7 cellular contexts compared by ENCODE assay signal in the genomic region with DNA sequence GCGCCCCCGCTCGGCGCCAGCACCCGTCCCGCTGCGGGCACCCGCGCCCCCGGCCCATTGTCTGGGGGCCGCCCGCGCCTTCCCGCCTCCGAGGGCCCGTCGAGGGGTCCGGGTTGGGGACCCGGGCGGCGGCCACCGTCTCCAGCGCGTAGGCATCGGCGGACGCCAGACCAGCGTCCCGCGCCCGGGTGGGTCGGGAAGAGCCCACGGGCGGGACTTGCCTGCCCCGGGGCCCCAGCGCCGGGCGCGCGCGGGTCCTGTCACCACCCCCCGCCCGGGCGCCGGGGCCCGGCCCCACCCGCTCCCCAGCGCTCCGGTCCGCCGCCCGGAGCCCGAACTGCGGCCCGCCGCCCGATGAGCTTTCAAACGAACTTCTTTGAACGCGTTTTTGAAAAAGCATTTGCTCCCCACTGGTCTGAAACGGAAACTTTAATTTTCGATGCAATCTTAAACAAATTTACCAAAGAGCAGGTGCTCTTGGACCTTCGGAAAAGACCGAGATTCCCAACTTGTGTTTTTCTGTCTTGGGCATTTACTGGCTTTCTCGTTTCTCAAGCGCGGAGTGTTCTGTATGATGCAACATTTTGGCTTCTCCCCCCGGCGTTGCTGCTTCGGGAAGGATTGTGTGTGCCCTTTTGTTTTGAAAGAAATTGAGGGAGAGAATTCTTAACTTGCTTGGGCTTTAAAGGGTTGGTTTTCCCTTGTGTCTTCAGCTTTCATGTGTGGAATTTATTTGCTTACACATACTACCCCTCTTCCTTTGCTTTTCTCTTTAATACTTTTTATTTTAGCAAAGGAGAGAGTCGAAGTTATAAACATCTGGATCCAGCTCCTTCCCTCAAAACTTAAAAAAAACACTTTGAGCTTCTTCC. TPM values are rescaled to one million over a fixed set of nuclear protein-coding genes. Genes with fewer than 3 reads are reported as not detected.
A peak's percentile ranks its signal among the peaks of the same experiment; 100 is the strongest.
DNase-seq lines count a peak whose midpoint lies in the region; ATAC-seq and TF ChIP-seq lines count a peak whose summit lies in the region.

No MANE protein-coding gene starts in this region.

- no peaks in the 10 kb centered on the region for H3K9me2 ChIP-seq in HCT116 (ENCODE audit: insufficient read depth)

- no peaks in the 10 kb centered on the region for H3K9me3 ChIP-seq in HCT116 (ENCODE audit: control insufficient read depth in 1 of 2, insufficient read depth in 1 of 2, low read depth in 1 of 2, low read length in 2 of 2)

- H3K4me3 Mint-ChIP-seq in osteocyte (ENCODE audit: unreplicated experiment), result peak overlapping the region; percentile 97

- no peak for TF ChIP-seq POLR2A in HCT116 (IDR thresholded peaks at IDR 0.05; ENCODE audit: borderline replicate concordance, extremely low read depth, insufficient read depth, insufficient read length)

- TF ChIP-seq CTCF in HCT116 (IDR thresholded peaks at IDR 0.05 in 2 of 3, conservative IDR thresholded peaks at IDR 0.05 in 1 of 3; ENCODE audit: borderline replicate concordance in 1 of 3, insufficient read depth in 1 of 3, low read depth in 2 of 3, low read length in 2 of 3) (no peak), osteocyte (IDR thresholded peaks at IDR 0.05) (no peak)

- H3K9ac ChIP-seq in HCT116 (ENCODE audit: low read length), result peak overlapping the region; percentile 74

- no peaks in the 10 kb centered on the region for H3K36me3 ChIP-seq in HCT116 (ENCODE audit: control insufficient read depth in 1 of 2, insufficient read depth in 2 of 2, low read length in 2 of 2)

- H3K27me3 Mint-ChIP-seq in osteocyte (ENCODE audit: unreplicated experiment), result no peaks in the 10 kb centered on the region

- H3K4me3 ChIP-seq in GM08714 (ENCODE audit: low read length) (peak overlapping the region; percentile 98), HCT116 (replicated peaks in 1 of 2; ENCODE audit: low read depth in 1 of 2, low read length in 2 of 2) (peak overlapping the region; percentile 62 to 80)

- H3K4me1 ChIP-seq in HCT116 (ENCODE audit: control insufficient read depth in 1 of 2, insufficient read depth in 2 of 2, low read length in 2 of 2), result peaks cover 20 to 42% of the 10 kb centered on the region in 2 experiments

- POLR2A ChIA-PET in HCT116 (lab: Charles Lee), result interaction anchor here (0.7 to 2.6 kb wide), 12 partner anchors 8 to 104 kb away, joined by 3 to 20 read pairs (median 4); no protein-coding TSS in a partner anchor

- DNase-seq in HCT116 (ENCODE audit: low read depth, low spot score) (no peak), NCI-H2227 (lab: John Stamatoyannopoulos, UW; ENCODE audit: unreplicated experiment) (peak; percentile 53), activated T-helper 1 cell treated with Interleukin-2 at 50 U/mL for 16 hours (ENCODE audit: low read depth) (peak; percentile 4), foreskin melanocyte (peak; percentile 80), osteocyte (ENCODE audit: extremely low spot score, unreplicated experiment) (no peak), 8988T (no peak)

- intact Hi-C loops in HCT116 (cut with micrococcal nuclease), result loop anchor here (5.0 kb wide), 1 partner anchor 86 kb away; no protein-coding TSS in a partner anchor

- no peaks in the 10 kb centered on the region for H4K20me1 ChIP-seq in HCT116 (ENCODE audit: insufficient read depth)

- H3K79me2 ChIP-seq in HCT116 (ENCODE audit: insufficient read depth, low read length), result peaks cover 24% of the 10 kb centered on the region

- no peaks in the 10 kb centered on the region for H3K27me3 ChIP-seq in HCT116 (ENCODE audit: insufficient read depth, low read length)

- no peak overlapping the region for H2AFZ ChIP-seq in HCT116 (ENCODE audit: low read depth, low read length, poor library complexity, severe bottlenecking)

- peaks cover 74% of the 10 kb centered on the region for H3K4me1 Mint-ChIP-seq in osteocyte (ENCODE audit: unreplicated experiment)

- CTCF ChIA-PET in HCT116 (lab: Charles Lee), result interaction anchor here (1.4 to 1.7 kb wide), 2 partner anchors 58 to 85 kb away, joined by 6 to 8 read pairs; no protein-coding TSS in a partner anchor

- peak; percentile 5; the same call in 1 of the 2 replicates for ATAC-seq in HCT116

- RAD21 ChIA-PET in HCT116 (lab: Charles Lee; ENCODE audit: low non-redundant PET in 1 of 2, low total read pairs in 2 of 2, uncharacterized antibody in 2 of 2, unreplicated experiment in 2 of 2), result no interaction called here

- no peak for TF ChIP-seq RAD21 in HCT116 (IDR thresholded peaks at IDR 0.05; ENCODE audit: low read depth)

- peaks cover 14% of the 10 kb centered on the region for H3K36me3 Mint-ChIP-seq in osteocyte (ENCODE audit: unreplicated experiment)

- peak overlapping the region; percentile 97 for H3K27ac Mint-ChIP-seq in osteocyte (ENCODE audit: unreplicated experiment)

- peak overlapping the region; percentile 67 for H3K27ac ChIP-seq in HCT116 (ENCODE audit: low read depth, low read length)

- TSS peak; percentile 81 for BruUV-seq in HCT116 (replicated peaks; lab: Mats Ljungman, UMichigan)

- no peaks in the 10 kb centered on the region for H3K9me3 Mint-ChIP-seq in osteocyte (ENCODE audit: unreplicated experiment)

- peak overlapping the region; percentile 73 for H3K4me2 ChIP-seq in HCT116 (ENCODE audit: low read length)

TF ChIP-seq in HCT116, 20 proteins besides CTCF, POLR2A, EP300 and RAD21:
- TF ChIP-seq CBX3 (IDR thresholded peaks at IDR 0.05; ENCODE audit: low read depth) (no peak), POLR2AphosphoS5 (IDR thresholded peaks at IDR 0.05; ENCODE audit: low read depth, low read length) (no peak), CEBPB (IDR thresholded peaks at IDR 0.05; ENCODE audit: low read depth) (no peak; the same call in 1 of the 2 replicates), SP1 (IDR thresholded peaks at IDR 0.05; ENCODE audit: low read depth) (no peak), ZFX (IDR thresholded peaks at IDR 0.05) (no peak), EZH2 (IDR thresholded peaks at IDR 0.05) (no peak)
- TF ChIP-seq, protein P1, sequence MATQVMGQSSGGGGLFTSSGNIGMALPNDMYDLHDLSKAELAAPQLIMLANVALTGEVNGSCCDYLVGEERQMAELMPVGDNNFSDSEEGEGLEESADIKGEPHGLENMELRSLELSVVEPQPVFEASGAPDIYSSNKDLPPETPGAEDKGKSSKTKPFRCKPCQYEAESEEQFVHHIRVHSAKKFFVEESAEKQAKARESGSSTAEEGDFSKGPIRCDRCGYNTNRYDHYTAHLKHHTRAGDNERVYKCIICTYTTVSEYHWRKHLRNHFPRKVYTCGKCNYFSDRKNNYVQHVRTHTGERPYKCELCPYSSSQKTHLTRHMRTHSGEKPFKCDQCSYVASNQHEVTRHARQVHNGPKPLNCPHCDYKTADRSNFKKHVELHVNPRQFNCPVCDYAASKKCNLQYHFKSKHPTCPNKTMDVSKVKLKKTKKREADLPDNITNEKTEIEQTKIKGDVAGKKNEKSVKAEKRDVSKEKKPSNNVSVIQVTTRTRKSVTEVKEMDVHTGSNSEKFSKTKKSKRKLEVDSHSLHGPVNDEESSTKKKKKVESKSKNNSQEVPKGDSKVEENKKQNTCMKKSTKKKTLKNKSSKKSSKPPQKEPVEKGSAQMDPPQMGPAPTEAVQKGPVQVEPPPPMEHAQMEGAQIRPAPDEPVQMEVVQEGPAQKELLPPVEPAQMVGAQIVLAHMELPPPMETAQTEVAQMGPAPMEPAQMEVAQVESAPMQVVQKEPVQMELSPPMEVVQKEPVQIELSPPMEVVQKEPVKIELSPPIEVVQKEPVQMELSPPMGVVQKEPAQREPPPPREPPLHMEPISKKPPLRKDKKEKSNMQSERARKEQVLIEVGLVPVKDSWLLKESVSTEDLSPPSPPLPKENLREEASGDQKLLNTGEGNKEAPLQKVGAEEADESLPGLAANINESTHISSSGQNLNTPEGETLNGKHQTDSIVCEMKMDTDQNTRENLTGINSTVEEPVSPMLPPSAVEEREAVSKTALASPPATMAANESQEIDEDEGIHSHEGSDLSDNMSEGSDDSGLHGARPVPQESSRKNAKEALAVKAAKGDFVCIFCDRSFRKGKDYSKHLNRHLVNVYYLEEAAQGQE (IDR thresholded peaks at IDR 0.05; ENCODE audit: low read depth), result no peak
- TF ChIP-seq, protein P2, sequence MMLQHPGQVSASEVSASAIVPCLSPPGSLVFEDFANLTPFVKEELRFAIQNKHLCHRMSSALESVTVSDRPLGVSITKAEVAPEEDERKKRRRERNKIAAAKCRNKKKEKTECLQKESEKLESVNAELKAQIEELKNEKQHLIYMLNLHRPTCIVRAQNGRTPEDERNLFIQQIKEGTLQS (IDR thresholded peaks at IDR 0.05), result no peak
- TF ChIP-seq, protein P3, sequence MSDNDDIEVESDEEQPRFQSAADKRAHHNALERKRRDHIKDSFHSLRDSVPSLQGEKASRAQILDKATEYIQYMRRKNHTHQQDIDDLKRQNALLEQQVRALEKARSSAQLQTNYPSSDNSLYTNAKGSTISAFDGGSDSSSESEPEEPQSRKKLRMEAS (IDR thresholded peaks at IDR 0.05), result no peak
- TF ChIP-seq, protein P4, sequence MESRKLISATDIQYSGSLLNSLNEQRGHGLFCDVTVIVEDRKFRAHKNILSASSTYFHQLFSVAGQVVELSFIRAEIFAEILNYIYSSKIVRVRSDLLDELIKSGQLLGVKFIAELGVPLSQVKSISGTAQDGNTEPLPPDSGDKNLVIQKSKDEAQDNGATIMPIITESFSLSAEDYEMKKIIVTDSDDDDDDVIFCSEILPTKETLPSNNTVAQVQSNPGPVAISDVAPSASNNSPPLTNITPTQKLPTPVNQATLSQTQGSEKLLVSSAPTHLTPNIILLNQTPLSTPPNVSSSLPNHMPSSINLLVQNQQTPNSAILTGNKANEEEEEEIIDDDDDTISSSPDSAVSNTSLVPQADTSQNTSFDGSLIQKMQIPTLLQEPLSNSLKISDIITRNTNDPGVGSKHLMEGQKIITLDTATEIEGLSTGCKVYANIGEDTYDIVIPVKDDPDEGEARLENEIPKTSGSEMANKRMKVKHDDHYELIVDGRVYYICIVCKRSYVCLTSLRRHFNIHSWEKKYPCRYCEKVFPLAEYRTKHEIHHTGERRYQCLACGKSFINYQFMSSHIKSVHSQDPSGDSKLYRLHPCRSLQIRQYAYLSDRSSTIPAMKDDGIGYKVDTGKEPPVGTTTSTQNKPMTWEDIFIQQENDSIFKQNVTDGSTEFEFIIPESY (IDR thresholded peaks at IDR 0.05; ENCODE audit: extremely low read depth, insufficient replicate concordance, low read length), result no peak

RNA-seq across cellular contexts. Expression of a gene that starts 0.7 kb away (rescaled TPM):
- total RNA-seq in HCT116 (2021; ENCODE audit: unreplicated experiment) (77.2 TPM), osteocyte (369 and 370 TPM in 2 replicates)
- polyA plus RNA-seq in HCT116 (2012), result 26.8 and 32.7 TPM in 2 replicates

Comparison
In these comparisons a context has a peak if more than half of its experiments do, and no peak if none do; other contexts are left out.
1. DNase-seq: peak in NCI-H2227 (single experiment), activated T-helper 1 cell treated with Interleukin-2 at 50 U/mL for 16 hours (single experiment) and foreskin melanocyte (single experiment); none in HCT116 (single experiment), osteocyte (single experiment) and 8988T (single experiment).